In genomic region chr7:150811-151221, GRCh38 we compare ENCODE assay signal across 11 cellular contexts. TPM values are rescaled to one million over a fixed set of nuclear protein-coding genes. Genes with fewer than 3 reads are reported as not detected.
DNase-seq lines count a peak whose midpoint lies in the region; ATAC-seq and TF ChIP-seq lines count a peak whose summit lies in the region.
"Had no signal": no experiment of that assay in that cellular context is flagged by ENCODE, and none has a peak within 500 bp of the region (broad histone marks: within the 10 kb centered on the region; RNA-seq: fewer than 3 reads in every experiment).

No MANE protein-coding gene starts in this region.

- H3K27me3 Mint-ChIP-seq in dendritic cell treated with granulocyte-macrophage colony-stimulating factor and Interleukin-4, amounts not matched to agents 40 ng/mL and 50 ng/mL, for 4 days = no peaks in the 10 kb centered on the region

- TF ChIP-seq EP300 in ovary (IDR thresholded peaks at IDR 0.05) = no peak

- no peak for ATAC-seq in GM21423 (IDR thresholded peaks at IDR 0.05; ENCODE audit: unreplicated experiment)

- DNase-seq in CD1c-positive myeloid dendritic cell (ENCODE audit: extremely low spot score) = peak; percentile 85
- DNase-seq in NB4 (ENCODE audit: low read depth) = peak; percentile 51
- peak in 3 of 5 donors; percentile 29 to 52 (median 47) for DNase-seq in ovary
- DNase-seq in NCI-H2196 treated with DMSO at 0.1 percent for 48 hours (lab: John Stamatoyannopoulos, UW; ENCODE audit: unreplicated experiment) = no peak
- no peak for DNase-seq in lower leg skin (ENCODE audit: low spot score in 2 of 2)
- DNase-seq in COLO829 (ENCODE audit: low spot score) = no peak
- DNase-seq: DND-41, NCI-H1436 had no signal

- intact Hi-C loops in dendritic cell treated with granulocyte-macrophage colony-stimulating factor and Interleukin-4, amounts not matched to agents 40 ng/mL and 50 ng/mL, for 4 days (cut with micrococcal nuclease) = loop anchor here (1.0 to 5.0 kb wide), 2 partner anchors 34 to 41 kb away; partner anchors contain the start of gene FAM20C
- intact Hi-C loops in ovary (cut with DNase I) (no loop called here), lower leg skin (cut with DNase I; ENCODE audit: low total_unique reads) (loop anchor here (1.0 kb wide), 1 partner anchor 10 kb away; no protein-coding TSS in a partner anchor)

- no peaks in the 10 kb centered on the region for H3K36me3 Mint-ChIP-seq in dendritic cell treated with granulocyte-macrophage colony-stimulating factor and Interleukin-4, amounts not matched to agents 40 ng/mL and 50 ng/mL, for 4 days (ENCODE audit: low read depth)

- H3K4me3 ChIP-seq in NB4 (ENCODE audit: low read depth, low read length) (peak overlapping the region; percentile 82), ovary (no peak overlapping the region), lower leg skin (ENCODE audit: low read depth, poor library complexity, severe bottlenecking) (no peak overlapping the region)
- H3K4me3 ChIP-seq: SK-N-MC had no signal

- H3K4me3 Mint-ChIP-seq in dendritic cell treated with granulocyte-macrophage colony-stimulating factor and Interleukin-4, amounts not matched to agents 40 ng/mL and 50 ng/mL, for 4 days = peak overlapping the region; percentile 90

- TF ChIP-seq CTCF in NB4 (IDR thresholded peaks at IDR 0.05; ENCODE audit: low read depth, low read length) (no peak), ovary (IDR thresholded peaks at IDR 0.05) (no peak), lower leg skin (IDR thresholded peaks at IDR 0.05) (no peak)

- TF ChIP-seq POLR2A in NB4 (IDR thresholded peaks at IDR 0.05; ENCODE audit: extremely low read depth, insufficient read length) (no peak), ovary (IDR thresholded peaks at IDR 0.05) (no peak), lower leg skin (IDR thresholded peaks at IDR 0.05) (no peak)

- no peak overlapping the region for H3K27ac ChIP-seq in ovary
- H3K27ac ChIP-seq: SK-N-MC had no signal

- peaks cover 34% of the 10 kb centered on the region for H3K4me1 Mint-ChIP-seq in dendritic cell treated with granulocyte-macrophage colony-stimulating factor and Interleukin-4, amounts not matched to agents 40 ng/mL and 50 ng/mL, for 4 days (ENCODE audit: low read depth)

- no peaks in the 10 kb centered on the region for H3K9me3 ChIP-seq in ovary

- peak overlapping the region; percentile 95 for H3K27ac Mint-ChIP-seq in dendritic cell treated with granulocyte-macrophage colony-stimulating factor and Interleukin-4, amounts not matched to agents 40 ng/mL and 50 ng/mL, for 4 days

- peaks cover 9% of the 10 kb centered on the region for H3K4me1 ChIP-seq in ovary (ENCODE audit: insufficient read depth)

- 52 to 61% (median 57%) methylated on average over 13 of the region's 13 CpGs for WGBS in ovary, 3 donors
- WGBS in lower leg skin, 2 donors = 80 to 85% methylated on average over 13 of the region's 13 CpGs

- H3K27me3 ChIP-seq in ovary = no peaks in the 10 kb centered on the region

- no peaks in the 10 kb centered on the region for H3K36me3 ChIP-seq in ovary

- no peaks in the 10 kb centered on the region for H3K9me3 Mint-ChIP-seq in dendritic cell treated with granulocyte-macrophage colony-stimulating factor and Interleukin-4, amounts not matched to agents 40 ng/mL and 50 ng/mL, for 4 days

RNA-seq across cellular contexts. Expression of gene FAM20C, which starts 41.6 kb away (rescaled TPM):
- total RNA-seq in ovary (10 to 100 TPM; 20.5 to 80.4 (median 47.4) TPM), lower leg skin (10 to 100 TPM; 17.3 to 20.7 (median 19.8) TPM)
- 10 to 100 TPM in 1 of 2 donors, 1 to 10 TPM in 1; 6.2 to 28.9 TPM for polyA plus RNA-seq in ovary

Comparison
In these comparisons a context has a peak if more than half of its experiments do, and no peak if none do; other contexts are left out.
1. DNase-seq: peak in CD1c-positive myeloid dendritic cell (single experiment), NB4 (single experiment) and ovary (3 of 5); none in NCI-H2196 treated with DMSO at 0.1 percent for 48 hours (single experiment), lower leg skin (0 of 2) and COLO829 (single experiment).
2. intact Hi-C loops: an anchor here in dendritic cell treated with granulocyte-macrophage colony-stimulating factor and Interleukin-4, amounts not matched to agents 40 ng/mL and 50 ng/mL, for 4 days (1.0 to 5.0 kb wide) and lower leg skin (1.0 kb wide); none called in ovary.